ENCODE assay signal across 1 cellular context in the genomic region with DNA sequence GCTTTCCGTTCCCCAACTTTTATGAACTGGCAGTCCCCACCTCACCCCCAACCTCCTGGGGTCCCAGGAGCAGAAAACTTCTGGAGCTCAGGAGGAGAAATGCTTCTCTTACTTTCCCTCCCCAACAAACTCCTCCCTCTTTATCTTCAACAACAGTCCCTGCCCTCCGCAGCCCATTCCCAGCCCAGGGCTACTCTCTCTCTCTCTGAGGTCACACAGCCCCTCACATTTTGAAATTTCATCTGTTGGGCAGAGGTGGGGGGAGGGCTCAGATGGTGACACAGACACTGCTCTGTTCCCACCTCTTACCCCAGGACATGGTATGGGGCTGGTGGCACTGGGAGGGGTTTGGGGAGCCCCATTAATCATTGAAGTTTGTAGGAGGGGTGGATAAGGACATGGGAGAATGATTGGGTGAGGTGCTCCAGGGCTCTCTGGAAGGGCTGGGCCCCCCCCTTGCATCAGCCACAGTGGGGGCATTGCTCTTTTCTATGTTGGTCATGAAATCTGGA.
TF ChIP-seq lines count a peak whose summit lies in the region.

No MANE protein-coding gene starts in this region.

TF ChIP-seq in IMR-90, 13 proteins besides CTCF, POLR2A, EP300 and RAD21:
- TF ChIP-seq BHLHE40 (IDR thresholded peaks at IDR 0.05; ENCODE audit: low read depth, low read length) (no peak), MAFK (IDR thresholded peaks at IDR 0.05; ENCODE audit: low read depth, low read length) (no peak), MAZ (IDR thresholded peaks at IDR 0.05; ENCODE audit: borderline replicate concordance, low read depth, low read length) (no peak), RCOR1 (IDR thresholded peaks at IDR 0.05; ENCODE audit: insufficient replicate concordance, low read length) (no peak), MXI1 (IDR thresholded peaks at IDR 0.05; ENCODE audit: borderline replicate concordance, low read depth, low read length) (no peak), CEBPB (IDR thresholded peaks at IDR 0.05; ENCODE audit: low read depth, low read length) (no peak), FOS (IDR thresholded peaks at IDR 0.05; ENCODE audit: low read depth, low read length) (no peak), CHD1 (IDR thresholded peaks at IDR 0.05; ENCODE audit: low read depth, low read length) (no peak)
- TF ChIP-seq, protein P1, sequence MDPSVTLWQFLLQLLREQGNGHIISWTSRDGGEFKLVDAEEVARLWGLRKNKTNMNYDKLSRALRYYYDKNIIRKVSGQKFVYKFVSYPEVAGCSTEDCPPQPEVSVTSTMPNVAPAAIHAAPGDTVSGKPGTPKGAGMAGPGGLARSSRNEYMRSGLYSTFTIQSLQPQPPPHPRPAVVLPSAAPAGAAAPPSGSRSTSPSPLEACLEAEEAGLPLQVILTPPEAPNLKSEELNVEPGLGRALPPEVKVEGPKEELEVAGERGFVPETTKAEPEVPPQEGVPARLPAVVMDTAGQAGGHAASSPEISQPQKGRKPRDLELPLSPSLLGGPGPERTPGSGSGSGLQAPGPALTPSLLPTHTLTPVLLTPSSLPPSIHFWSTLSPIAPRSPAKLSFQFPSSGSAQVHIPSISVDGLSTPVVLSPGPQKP (IDR thresholded peaks at IDR 0.05; ENCODE audit: borderline replicate concordance, low read depth, low read length) = no peak
- TF ChIP-seq, protein P2, sequence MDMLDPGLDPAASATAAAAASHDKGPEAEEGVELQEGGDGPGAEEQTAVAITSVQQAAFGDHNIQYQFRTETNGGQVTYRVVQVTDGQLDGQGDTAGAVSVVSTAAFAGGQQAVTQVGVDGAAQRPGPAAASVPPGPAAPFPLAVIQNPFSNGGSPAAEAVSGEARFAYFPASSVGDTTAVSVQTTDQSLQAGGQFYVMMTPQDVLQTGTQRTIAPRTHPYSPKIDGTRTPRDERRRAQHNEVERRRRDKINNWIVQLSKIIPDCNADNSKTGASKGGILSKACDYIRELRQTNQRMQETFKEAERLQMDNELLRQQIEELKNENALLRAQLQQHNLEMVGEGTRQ (IDR thresholded peaks at IDR 0.05; ENCODE audit: low read depth, low read length) = no peak
